Comparison of ENCODE assay signal across 1 cellular context in genomic region chr14:56199095-56199975, GRCh38.
TF ChIP-seq lines count a peak whose summit lies in the region.

No MANE protein-coding gene starts in this region.

TF ChIP-seq in K562, 482 proteins besides CTCF, POLR2A, EP300 and RAD21 (continued from another document):
- TF ChIP-seq ZNF407 (IDR thresholded peaks at IDR 0.05; ENCODE audit: low read depth): no peak
- TF ChIP-seq, protein P1, sequence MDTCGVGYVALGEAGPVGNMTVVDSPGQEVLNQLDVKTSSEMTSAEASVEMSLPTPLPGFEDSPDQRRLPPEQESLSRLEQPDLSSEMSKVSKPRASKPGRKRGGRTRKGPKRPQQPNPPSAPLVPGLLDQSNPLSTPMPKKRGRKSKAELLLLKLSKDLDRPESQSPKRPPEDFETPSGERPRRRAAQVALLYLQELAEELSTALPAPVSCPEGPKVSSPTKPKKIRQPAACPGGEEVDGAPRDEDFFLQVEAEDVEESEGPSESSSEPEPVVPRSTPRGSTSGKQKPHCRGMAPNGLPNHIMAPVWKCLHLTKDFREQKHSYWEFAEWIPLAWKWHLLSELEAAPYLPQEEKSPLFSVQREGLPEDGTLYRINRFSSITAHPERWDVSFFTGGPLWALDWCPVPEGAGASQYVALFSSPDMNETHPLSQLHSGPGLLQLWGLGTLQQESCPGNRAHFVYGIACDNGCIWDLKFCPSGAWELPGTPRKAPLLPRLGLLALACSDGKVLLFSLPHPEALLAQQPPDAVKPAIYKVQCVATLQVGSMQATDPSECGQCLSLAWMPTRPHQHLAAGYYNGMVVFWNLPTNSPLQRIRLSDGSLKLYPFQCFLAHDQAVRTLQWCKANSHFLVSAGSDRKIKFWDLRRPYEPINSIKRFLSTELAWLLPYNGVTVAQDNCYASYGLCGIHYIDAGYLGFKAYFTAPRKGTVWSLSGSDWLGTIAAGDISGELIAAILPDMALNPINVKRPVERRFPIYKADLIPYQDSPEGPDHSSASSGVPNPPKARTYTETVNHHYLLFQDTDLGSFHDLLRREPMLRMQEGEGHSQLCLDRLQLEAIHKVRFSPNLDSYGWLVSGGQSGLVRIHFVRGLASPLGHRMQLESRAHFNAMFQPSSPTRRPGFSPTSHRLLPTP (IDR thresholded peaks at IDR 0.05; ENCODE audit: borderline replicate concordance, extremely low read depth, insufficient read length): no peak
- TF ChIP-seq, protein P2, sequence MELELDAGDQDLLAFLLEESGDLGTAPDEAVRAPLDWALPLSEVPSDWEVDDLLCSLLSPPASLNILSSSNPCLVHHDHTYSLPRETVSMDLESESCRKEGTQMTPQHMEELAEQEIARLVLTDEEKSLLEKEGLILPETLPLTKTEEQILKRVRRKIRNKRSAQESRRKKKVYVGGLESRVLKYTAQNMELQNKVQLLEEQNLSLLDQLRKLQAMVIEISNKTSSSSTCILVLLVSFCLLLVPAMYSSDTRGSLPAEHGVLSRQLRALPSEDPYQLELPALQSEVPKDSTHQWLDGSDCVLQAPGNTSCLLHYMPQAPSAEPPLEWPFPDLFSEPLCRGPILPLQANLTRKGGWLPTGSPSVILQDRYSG (tag; conservative IDR thresholded peaks at IDR 0.05; ENCODE audit: low read depth): no peak
- no peak for TF ChIP-seq ZBTB8A (IDR thresholded peaks at IDR 0.05; ENCODE audit: partially characterized antibody)
- TF ChIP-seq PREB (CRISPR knock-in tag; IDR thresholded peaks at IDR 0.05): no peak
- peak in 1 of 2 experiments; percentile 54; a peak in 1 of 4 replicates for TF ChIP-seq RCOR1 (IDR thresholded peaks at IDR 0.05; ENCODE audit: borderline replicate concordance in 1 of 2, low read depth in 2 of 2, low read length in 2 of 2)
- TF ChIP-seq MXD1 (CRISPR knock-in tag; IDR thresholded peaks at IDR 0.05; ENCODE audit: borderline replicate concordance, poor library complexity, severe bottlenecking): no peak
- TF ChIP-seq TCF3 (CRISPR knock-in tag; IDR thresholded peaks at IDR 0.05): peak; percentile 59
- no peak for TF ChIP-seq FOXJ3 (CRISPR knock-in tag; IDR thresholded peaks at IDR 0.05)
- no peak for TF ChIP-seq ZNF140 (CRISPR knock-in tag; IDR thresholded peaks at IDR 0.05)
- TF ChIP-seq PCBP1 (IDR thresholded peaks at IDR 0.05; ENCODE audit: low read depth, low read length, poor library complexity, severe bottlenecking): no peak
- peak; percentile 49 for TF ChIP-seq L3MBTL2 (IDR thresholded peaks at IDR 0.05)
- TF ChIP-seq ZNF639 (CRISPR knock-in tag; conservative IDR thresholded peaks at IDR 0.05 in 1 of 2, IDR thresholded peaks at IDR 0.05 in 1 of 2): peak in 1 of 2 experiments; percentile 75; a peak in 1 of 4 replicates
- TF ChIP-seq MYBL2 (IDR thresholded peaks at IDR 0.05; ENCODE audit: low read depth): no peak
- no peak for TF ChIP-seq MYBL2 (CRISPR knock-in tag; IDR thresholded peaks at IDR 0.05; ENCODE audit: borderline replicate concordance)
- no peak for TF ChIP-seq BHLHE40 (IDR thresholded peaks at IDR 0.05; ENCODE audit: low read length)
- no peak for TF ChIP-seq BCL6 (CRISPR knock-in tag; IDR thresholded peaks at IDR 0.05)
- no peak for TF ChIP-seq KHSRP (IDR thresholded peaks at IDR 0.05)
- no peak for TF ChIP-seq ETV5 (CRISPR knock-in tag; IDR thresholded peaks at IDR 0.05; ENCODE audit: low read depth)
- TF ChIP-seq ZNF561 (CRISPR knock-in tag; conservative IDR thresholded peaks at IDR 0.05): no peak
- no peak for TF ChIP-seq ZHX1 (conservative IDR thresholded peaks at IDR 0.05; ENCODE audit: low read length)
TF ChIP-seq in K562: peak in this region for 63.
